Comparison of ENCODE assay signal across 18 cellular contexts in genomic region chr18:3782901-3783300, GRCh38.
DNase-seq lines count a peak whose midpoint lies in the region; FAIRE-seq and TF ChIP-seq lines count a peak whose summit lies in the region.
"Had no signal": no experiment of that assay in that cellular context is flagged by ENCODE, and none has a peak within 500 bp of the region (broad histone marks: within the 10 kb centered on the region; RNA-seq: fewer than 3 reads in every experiment).

No MANE protein-coding gene starts in this region.

- no peak overlapping the region for H3K4me3 ChIP-seq in fibroblast of villous mesenchyme (ENCODE audit: low read depth, low read length)
- H3K4me3 ChIP-seq: GM12878 had no signal

- no peak for TF ChIP-seq CTCF in fibroblast of villous mesenchyme (IDR thresholded peaks at IDR 0.05; ENCODE audit: insufficient read depth, low read depth, low read length)

- DNase-seq in HT1080 (ENCODE audit: low read depth) (peak; percentile 46), astrocyte of the hippocampus (ENCODE audit: low read depth, low spot score) (peak; percentile 40), fibroblast of villous mesenchyme (ENCODE audit: low read depth) (peak; percentile 2), GDM1 (lab: John Stamatoyannopoulos, UW) (no peak), NCI-H1105 (lab: John Stamatoyannopoulos, UW) (no peak), NCI-H2227 treated with DMSO at 0.1 percent for 48 hours (lab: John Stamatoyannopoulos, UW) (no peak)
- DNase-seq: 8988T; C1 segment of cervical spinal cord; Calu3; CD4-positive, alpha-beta T cell; DMS79; GOT3; H9 had no signal

- FAIRE-seq in A204.1 (lab: Jason Lieb, UNC), result peak; percentile 41
- FAIRE-seq: GM18507, HepG2, HTR-8/SVneo had no signal

Comparison
In these comparisons a context has a peak if more than half of its experiments do, and no peak if none do; other contexts are left out.
1. DNase-seq: peak in HT1080 (single experiment), astrocyte of the hippocampus (single experiment) and fibroblast of villous mesenchyme (single experiment); none in GDM1 (single experiment), NCI-H1105 (single experiment) and NCI-H2227 treated with DMSO at 0.1 percent for 48 hours (single experiment).